In genomic region chr15:77974416-77975331, GRCh38 we compare ENCODE assay signal across 14 cellular contexts.
"Had no signal": no experiment of that assay in that cellular context is flagged by ENCODE, and none has a peak within 500 bp of the region (broad histone marks: within the 10 kb centered on the region; RNA-seq: fewer than 3 reads in every experiment).

No MANE protein-coding gene starts in this region.

- H3K4me1 ChIP-seq: SJSA1 had no signal

- H3K36me3 ChIP-seq: heart right ventricle, left lung, SJSA1 had no signal

- H3K4me3 ChIP-seq: heart right ventricle, left lung, SJSA1, skin epidermis had no signal

- DNase-seq: activated CD4-positive, alpha-beta T cell treated with anti-CD3 and anti-CD28 coated beads, Interleukin-2, amount 50 U/mL, for 48 hours; activated CD4-positive, CD25-positive, alpha-beta regulatory T cell treated with anti-CD3 and anti-CD28 coated beads, Interleukin-2, amount 50 U/mL, for 72 hours; activated naive CD4-positive, alpha-beta T cell treated with Interleukin-2 at 50 U/mL for 16 hours; stimulated activated CD4-positive, alpha-beta T cell treated with anti-CD3 and anti-CD28 coated beads, Interleukin-4, amount 100 ng/mL, for 4 hours; stimulated activated CD8-positive, alpha-beta memory T cell treated with anti-CD3 and anti-CD28 coated beads, Interleukin-4, amount 100 ng/mL, for 48 hours; stimulated activated naive CD8-positive, alpha-beta T cell treated with anti-CD3 and anti-CD28 coated beads, Interleukin-15, Interleukin-2, amounts not matched to agents 100 U/mL and 50 U/mL, for 24 hours; T1000 had no signal

- H3K27me3 ChIP-seq: heart right ventricle, left lung, SJSA1 had no signal

- H3K9me3 ChIP-seq: heart right ventricle, left lung, SJSA1 had no signal

- H3K27ac ChIP-seq: epithelial cell of prostate, left lung, SJSA1 had no signal

- ATAC-seq: activated T-helper 17 cell treated with anti-CD3 and anti-CD28 coated beads, Interleukin-2, amount 50 U/mL, for 72 hours; stimulated activated naive CD8-positive, alpha-beta T cell treated with anti-CD3 and anti-CD28 coated beads, Interleukin-15, Interleukin-2, amounts not matched to agents 100 U/mL and 50 U/mL, for 24 hours; T-cell had no signal
